Comparison of ENCODE assay signal across 18 cellular contexts in the genomic region with DNA sequence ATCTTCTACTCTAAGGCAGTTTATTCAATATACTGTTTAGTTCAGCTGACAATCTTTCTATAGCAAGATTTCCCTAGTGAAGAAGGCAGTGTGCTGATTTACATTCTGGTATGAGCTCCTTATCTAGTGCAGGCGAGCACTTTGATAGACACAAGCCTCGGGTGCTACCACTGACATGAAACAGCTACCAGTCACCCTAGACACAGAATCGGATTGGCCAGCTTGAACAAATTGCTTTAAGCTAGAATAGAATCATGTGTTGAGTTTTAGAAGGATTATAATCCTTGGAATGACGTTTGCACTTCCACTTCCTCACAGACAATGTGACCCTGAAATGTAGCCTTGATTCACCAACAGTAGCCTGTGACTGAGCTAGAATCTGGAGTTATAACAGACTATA.
DNase-seq lines count a peak whose midpoint lies in the region; ATAC-seq and TF ChIP-seq lines count a peak whose summit lies in the region.
"Had no signal": no experiment of that assay in that cellular context is flagged by ENCODE, and none has a peak within 500 bp of the region (broad histone marks: within the 10 kb centered on the region; RNA-seq: fewer than 3 reads in every experiment).

No MANE protein-coding gene starts in this region.

- TF ChIP-seq CTCF in cardiac muscle cell (IDR thresholded peaks at IDR 0.05; ENCODE audit: low read depth, low read length): no peak
- no peak for TF ChIP-seq CTCF in heart left ventricle (IDR thresholded peaks at IDR 0.05)
- TF ChIP-seq CTCF in spleen (IDR thresholded peaks at IDR 0.05 in 8 of 11, conservative IDR thresholded peaks at IDR 0.05 in 3 of 11): no peak
- TF ChIP-seq CTCF in breast epithelium (IDR thresholded peaks at IDR 0.05): no peak

- H3K27me3 ChIP-seq in cardiac muscle cell: no peaks in the 10 kb centered on the region
- no peaks in the 10 kb centered on the region for H3K27me3 ChIP-seq in heart left ventricle
- H3K27me3 ChIP-seq in spleen (replicated peaks in 1 of 7): no peaks in the 10 kb centered on the region
- H3K27me3 ChIP-seq in breast epithelium: no peaks in the 10 kb centered on the region

- H3K36me3 ChIP-seq in cardiac muscle cell: no peaks in the 10 kb centered on the region
- H3K36me3 ChIP-seq in heart left ventricle: no peaks in the 10 kb centered on the region
- H3K36me3 ChIP-seq in spleen: no peaks in the 10 kb centered on the region
- no peaks in the 10 kb centered on the region for H3K36me3 ChIP-seq in breast epithelium

- peaks cover 11% of the 10 kb centered on the region for H3K4me1 ChIP-seq in cardiac muscle cell (ENCODE audit: low read depth)
- H3K4me1 ChIP-seq in heart left ventricle: no peaks in the 10 kb centered on the region
- no peaks in the 10 kb centered on the region for H3K4me1 ChIP-seq in spleen
- H3K4me1 ChIP-seq in breast epithelium: no peaks in the 10 kb centered on the region

- 21 to 30% (median 24%) methylated on average over 4 of the region's 4 CpGs for WGBS in heart left ventricle, 4 donors
- 41 to 66% (median 56%) methylated on average over 4 of the region's 4 CpGs for WGBS in spleen, 5 donors

- intact Hi-C loops in cardiac septum (cut with DNase I): no loop called here
- intact Hi-C loops in heart left ventricle (cut with DNase I): no loop called here
- intact Hi-C loops in left ventricle myocardium superior (cut with micrococcal nuclease): no loop called here
- intact Hi-C loops in spleen (cut with DNase I; ENCODE audit: low total_unique reads): no loop called here
- intact Hi-C loops in breast epithelium (cut with DNase I; ENCODE audit: low total_unique reads): loop anchor here (5.0 kb wide), 1 partner anchor 71 kb away; no protein-coding TSS in a partner anchor

- peak in 3 of 4 donors; percentile 63 to 94 (median 86) for ATAC-seq in heart left ventricle
- ATAC-seq in left ventricle myocardium superior: peak; percentile 89
- ATAC-seq: GM23338, HCT116 had no signal

- H3K27ac ChIP-seq in cardiac muscle cell (peak overlapping the region; percentile 37), heart left ventricle (peak overlapping the region in 1 of 12 donors; percentile 11), spleen (peak overlapping the region in 5 of 8 donors; percentile 10 to 46 (median 23)), breast epithelium (no peak overlapping the region)

- DNase-seq in cardiac muscle cell (ENCODE audit: low read depth in 1 of 2, low spot score in 1 of 2) (peak in 1 of 2 donors; percentile 77), cardiac septum (ENCODE audit: low spot score) (no peak), heart left ventricle (peak in 1 of 5 donors; percentile 10), left ventricle myocardium superior (no peak), spleen (no peak), epidermal melanocyte (ENCODE audit: insufficient read length, low spot score) (no peak), SW480 (ENCODE audit: low spot score) (no peak), breast epithelium (ENCODE audit: low spot score in 2 of 2) (no peak)
- DNase-seq: C1 segment of cervical spinal cord; Calu3; CD4-positive, alpha-beta memory T cell; COR-L47; DMS53; DMS79 treated with DMSO at 0.1 percent for 48 hours; GF-D8; H9 had no signal

- no peak for TF ChIP-seq POLR2A in heart left ventricle (IDR thresholded peaks at IDR 0.05)
- TF ChIP-seq POLR2A in spleen (IDR thresholded peaks at IDR 0.05): no peak
- TF ChIP-seq POLR2A in breast epithelium (IDR thresholded peaks at IDR 0.05): no peak

- H3K9me3 ChIP-seq in cardiac muscle cell (ENCODE audit: low read depth) (no peaks in the 10 kb centered on the region), heart left ventricle (peaks cover 0 to 7% (median 0%) of the 10 kb centered on the region in 12 donors), spleen (peaks cover 0 to 6% (median 0%) of the 10 kb centered on the region in 8 donors), breast epithelium (no peaks in the 10 kb centered on the region)

- H3K4me3 ChIP-seq in cardiac muscle cell: no peak overlapping the region
- H3K4me3 ChIP-seq in heart left ventricle: no peak overlapping the region
- no peak overlapping the region for H3K4me3 ChIP-seq in spleen
- no peak overlapping the region for H3K4me3 ChIP-seq in breast epithelium
- H3K4me3 ChIP-seq: GM23338 had no signal

Comparison
In these comparisons a context has a peak if more than half of its experiments do, and no peak if none do; other contexts are left out.
1. H3K27ac ChIP-seq: peak in cardiac muscle cell (single experiment) and spleen (5 of 8); none in breast epithelium (0 of 2).